Comparison of ENCODE assay signal across 1 cellular context in genomic region chr1:11680270-11681070, GRCh38.
TF ChIP-seq lines count a peak whose summit lies in the region.

No MANE protein-coding gene starts in this region.

TF ChIP-seq in HepG2, 621 proteins besides CTCF, POLR2A, EP300 and RAD21 (continued from another document):
- no peak for TF ChIP-seq CBX1 (IDR thresholded peaks at IDR 0.05; ENCODE audit: low read depth)
- no peak for TF ChIP-seq ATAD3A (CRISPR knock-in tag; IDR thresholded peaks at IDR 0.05)
- no peak for TF ChIP-seq ZSCAN22 (CRISPR knock-in tag; IDR thresholded peaks at IDR 0.05)
- TF ChIP-seq ZNF678 (CRISPR knock-in tag; IDR thresholded peaks at IDR 0.05): peak; percentile 44; the same call in 1 of the 2 replicates
- TF ChIP-seq MTA1 (CRISPR knock-in tag; IDR thresholded peaks at IDR 0.05; ENCODE audit: borderline replicate concordance): 0 out of 2 replicates have a peak, but pooled peaks have one; percentile 38
- TF ChIP-seq ZNF496 (CRISPR knock-in tag; IDR thresholded peaks at IDR 0.05; ENCODE audit: insufficient replicate concordance): no peak
- no peak; the same call in 1 of the 2 replicates for TF ChIP-seq RBFOX2 (IDR thresholded peaks at IDR 0.05; ENCODE audit: low read depth, low read length)
- no peak for TF ChIP-seq ZIK1 (CRISPR knock-in tag; IDR thresholded peaks at IDR 0.05; ENCODE audit: borderline replicate concordance, low read depth)
- TF ChIP-seq ZNF788 (CRISPR knock-in tag; IDR thresholded peaks at IDR 0.05; ENCODE audit: borderline replicate concordance): no peak
- TF ChIP-seq SP5 (CRISPR knock-in tag; IDR thresholded peaks at IDR 0.05; ENCODE audit: borderline replicate concordance, low read depth): no peak
- TF ChIP-seq ZNF704 (CRISPR knock-in tag; IDR thresholded peaks at IDR 0.05; ENCODE audit: borderline replicate concordance): peak; percentile 57; the same call in 1 of the 2 replicates
- TF ChIP-seq MBNL3 (CRISPR knock-in tag; conservative IDR thresholded peaks at IDR 0.05): no peak
- TF ChIP-seq YEATS4 (CRISPR knock-in tag; IDR thresholded peaks at IDR 0.05; ENCODE audit: borderline replicate concordance): no peak
- TF ChIP-seq HDAC2 (CRISPR knock-in tag; IDR thresholded peaks at IDR 0.05): no peak
- TF ChIP-seq ZKSCAN5 (CRISPR knock-in tag; IDR thresholded peaks at IDR 0.05): 0 out of 2 replicates have a peak, but pooled peaks have one; percentile 25
- no peak for TF ChIP-seq TBX3 (IDR thresholded peaks at IDR 0.05; ENCODE audit: borderline replicate concordance)
- TF ChIP-seq CHCHD3 (CRISPR knock-in tag; IDR thresholded peaks at IDR 0.05): no peak
- TF ChIP-seq LRRFIP1 (CRISPR knock-in tag; conservative IDR thresholded peaks at IDR 0.05): no peak
- no peak for TF ChIP-seq RBM39 (IDR thresholded peaks at IDR 0.05; ENCODE audit: low read depth, low read length, poor library complexity, severe bottlenecking)
- no peak for TF ChIP-seq TGIF2 (CRISPR knock-in tag; IDR thresholded peaks at IDR 0.05)
- no peak for TF ChIP-seq ARHGAP35 (CRISPR knock-in tag; IDR thresholded peaks at IDR 0.05; ENCODE audit: borderline replicate concordance)
- peak; percentile 76; the same call in 1 of the 2 replicates for TF ChIP-seq MTF2 (CRISPR knock-in tag; IDR thresholded peaks at IDR 0.05; ENCODE audit: borderline replicate concordance)
- no peak for TF ChIP-seq SMAD1 (CRISPR knock-in tag; IDR thresholded peaks at IDR 0.05; ENCODE audit: borderline replicate concordance, low read depth)
- no peak for TF ChIP-seq AHR (CRISPR knock-in tag; IDR thresholded peaks at IDR 0.05)
- 0 out of 2 replicates have a peak, but pooled peaks have one; percentile 40 for TF ChIP-seq ELF4 (CRISPR knock-in tag; IDR thresholded peaks at IDR 0.05; ENCODE audit: borderline replicate concordance)
